In genomic region chr1:115203287-115203686, GRCh38 we compare ENCODE assay signal across 22 cellular contexts.
"Had no signal": no experiment of that assay in that cellular context is flagged by ENCODE, and none has a peak within 500 bp of the region (broad histone marks: within the 10 kb centered on the region; RNA-seq: fewer than 3 reads in every experiment).

No MANE protein-coding gene starts in this region.

- ATAC-seq: Panc1, PC-3, Right ventricle myocardium inferior had no signal

- H3K36me3 ChIP-seq: SJSA1 had no signal

- H3K27me3 ChIP-seq: SJSA1 had no signal

- H3K4me2 ChIP-seq: KMS-11 had no signal

- DNase-seq: IMR-90, Kasumi-1, MM.1S, NCI-H1092 treated with DMSO at 0.1 percent for 48 hours, NCI-H1436, NCI-H187, NCI-H2029, NCI-H2081 treated with DMSO at 0.1 percent for 48 hours, NCI-H2171, NCI-H226, NCI-H446, NCI-H510A, NCI-H524 treated with DMSO at 0.1 percent for 48 hours, NCI-H69, NCI-H774, PC-3, SIG-M5 had no signal

- H3K27ac ChIP-seq: KMS-11, SJSA1, SK-N-MC had no signal

- H3K9me3 ChIP-seq: SJSA1 had no signal

- H3K4me1 ChIP-seq: SJSA1 had no signal

- H3K9ac ChIP-seq: KMS-11 had no signal

- H3K4me3 ChIP-seq: SJSA1, SK-N-MC had no signal
